1 cellular context compared by ENCODE assay signal in genomic region chr17:64083093-64083492, GRCh38.
TF ChIP-seq lines count a peak whose summit lies in the region.

No MANE protein-coding gene starts in this region.

TF ChIP-seq in SK-N-SH treated with all-trans-retinoic acid at 6 μM for 48 hours, 23 proteins besides CTCF, POLR2A, EP300 and RAD21 (continued from another document):
- TF ChIP-seq PATZ1 (CRISPR knock-in tag; IDR thresholded peaks at IDR 0.05; ENCODE audit: borderline replicate concordance), result no peak
- no peak for TF ChIP-seq POU6F1 (CRISPR knock-in tag; IDR thresholded peaks at IDR 0.05; ENCODE audit: borderline replicate concordance, low read depth)
- TF ChIP-seq PPARA (CRISPR knock-in tag; IDR thresholded peaks at IDR 0.05; ENCODE audit: borderline replicate concordance), result no peak
- no peak for TF ChIP-seq ISL1 (CRISPR knock-in tag; IDR thresholded peaks at IDR 0.05)
TF ChIP-seq in SK-N-SH treated with all-trans-retinoic acid at 6 μM for 48 hours: peak in this region for 0.
